25 cellular contexts compared by ENCODE assay signal in the genomic region with DNA sequence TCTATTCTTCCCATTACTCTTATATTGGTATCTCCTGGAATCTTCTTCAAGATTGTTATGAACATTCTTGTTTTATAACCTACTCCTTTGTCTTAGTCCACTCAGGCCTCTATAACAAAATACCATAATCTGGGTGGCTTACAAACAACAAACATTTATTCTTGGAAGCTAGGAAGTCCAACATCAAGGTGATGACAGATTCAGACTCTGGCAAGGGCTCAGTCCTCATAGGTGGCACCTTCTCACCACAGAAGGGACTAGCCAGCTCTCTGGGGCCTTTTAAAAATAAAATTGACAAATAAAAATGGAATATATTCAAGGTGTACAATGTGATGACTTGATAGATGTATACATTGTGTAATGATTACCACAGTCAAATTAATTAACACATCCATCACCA. TPM values are rescaled to one million over a fixed set of nuclear protein-coding genes. Genes with fewer than 3 reads are reported as not detected.
A peak's percentile ranks its signal among the peaks of the same experiment; 100 is the strongest.
DNase-seq lines count a peak whose midpoint lies in the region; ATAC-seq, FAIRE-seq and TF ChIP-seq lines count a peak whose summit lies in the region.
"Had no signal": no experiment of that assay in that cellular context is flagged by ENCODE, and none has a peak within 500 bp of the region (broad histone marks: within the 10 kb centered on the region; RNA-seq: fewer than 3 reads in every experiment).

No MANE protein-coding gene starts in this region.

- intact Hi-C loops in Right ventricle myocardium superior (cut with DNase I) (no loop called here), left ventricle myocardium inferior (cut with micrococcal nuclease) (no loop called here), left cardiac atrium (cut with DNase I) (no loop called here), right cardiac atrium (cut with DNase I) (no loop called here), breast epithelium (cut with DNase I; ENCODE audit: low total_unique reads) (no loop called here)

- DNase-seq in Right ventricle myocardium superior (no peak), left ventricle myocardium inferior (no peak), left cardiac atrium (no peak), right atrium auricular region (ENCODE audit: low spot score) (no peak), GM19239 (ENCODE audit: insufficient read length, low spot score) (no peak), right cardiac atrium (no peak), breast epithelium (ENCODE audit: low spot score in 2 of 2) (no peak)
- DNase-seq: AML-193; CD4-positive, alpha-beta memory T cell; CD4-positive, CD25-positive, alpha-beta regulatory T cell; CD8-positive, alpha-beta memory T cell; COR-L47; DMS 273 treated with DMSO at 0.1 percent for 48 hours; DMS153; DMS53; DMS79; DND-41; EL; GDM1 had no signal

- TF ChIP-seq CTCF in left ventricle myocardium inferior (IDR thresholded peaks at IDR 0.05; ENCODE audit: borderline replicate concordance) (no peak), right atrium auricular region (IDR thresholded peaks at IDR 0.05) (no peak), breast epithelium (IDR thresholded peaks at IDR 0.05) (no peak)

- TF ChIP-seq POLR2A in breast epithelium (IDR thresholded peaks at IDR 0.05): no peak

- H3K27me3 ChIP-seq in left ventricle myocardium inferior (ENCODE audit: low read depth) (no peaks in the 10 kb centered on the region), right atrium auricular region (no peaks in the 10 kb centered on the region), right cardiac atrium (ENCODE audit: control insufficient read depth, insufficient read depth) (no peaks in the 10 kb centered on the region), breast epithelium (no peaks in the 10 kb centered on the region)
- H3K27me3 ChIP-seq: BLaER1 treated with 17β-estradiol and CSF1 and Interleukin-3, amounts not matched to agents 10 nM and 100 nM had no signal

- FAIRE-seq in GM19239 (lab: Jason Lieb, UNC): peak; percentile 31
- FAIRE-seq: A549, GM12878, GM12892, GM18507 had no signal

- H3K4me3 ChIP-seq in left ventricle myocardium inferior: no peak overlapping the region
- no peak overlapping the region for H3K4me3 ChIP-seq in right atrium auricular region
- no peak overlapping the region for H3K4me3 ChIP-seq in right cardiac atrium (ENCODE audit: low read length)
- no peak overlapping the region for H3K4me3 ChIP-seq in breast epithelium
- H3K4me3 ChIP-seq: A549; BLaER1 treated with 17β-estradiol and CSF1 and Interleukin-3, amounts not matched to agents 10 nM and 100 nM; GM12878 had no signal

- H3K36me3 ChIP-seq in left ventricle myocardium inferior (peaks cover 61% of the 10 kb centered on the region), right atrium auricular region (peaks cover 5% of the 10 kb centered on the region), breast epithelium (no peaks in the 10 kb centered on the region)

- ATAC-seq in Right ventricle myocardium superior (ENCODE audit: poor library complexity): peak; percentile 80
- ATAC-seq in left cardiac atrium: peak; percentile 50 to 63
- ATAC-seq in right cardiac atrium: peak; percentile 32 to 55
- ATAC-seq: A549, GM12878 had no signal

- H3K4me1 ChIP-seq in left ventricle myocardium inferior (peaks cover 21% of the 10 kb centered on the region), right atrium auricular region (no peaks in the 10 kb centered on the region), right cardiac atrium (ENCODE audit: control insufficient read depth, insufficient read depth, low read length) (peaks cover 2% of the 10 kb centered on the region), breast epithelium (no peaks in the 10 kb centered on the region)
- H3K4me1 ChIP-seq: A549; BLaER1 treated with 17β-estradiol and CSF1 and Interleukin-3, amounts not matched to agents 10 nM and 100 nM had no signal

- H3K9me3 ChIP-seq in left ventricle myocardium inferior (replicated peaks) (peaks cover 6% of the 10 kb centered on the region), right atrium auricular region (no peaks in the 10 kb centered on the region), right cardiac atrium (ENCODE audit: control insufficient read depth, low read length) (no peaks in the 10 kb centered on the region), breast epithelium (no peaks in the 10 kb centered on the region)
- H3K9me3 ChIP-seq: A549 had no signal

- no peak overlapping the region for H3K27ac ChIP-seq in left ventricle myocardium inferior (replicated peaks)
- no peak overlapping the region for H3K27ac ChIP-seq in right atrium auricular region
- no peak overlapping the region for H3K27ac ChIP-seq in right cardiac atrium (ENCODE audit: low read length)
- no peak overlapping the region for H3K27ac ChIP-seq in breast epithelium
- H3K27ac ChIP-seq: 22Rv1; A549; BLaER1 treated with 17β-estradiol and CSF1 and Interleukin-3, amounts not matched to agents 10 nM and 100 nM had no signal

RNA-seq across cellular contexts. Expression of gene DNHD1, which starts 19.8 kb away (rescaled TPM):
- total RNA-seq in Right ventricle myocardium superior (4.2 TPM), left ventricle myocardium inferior (4.4 TPM), left cardiac atrium (1 to 10 TPM; 4.4 to 7.6 TPM), right atrium auricular region (1 to 10 TPM; 4.4 to 4.8 TPM), right cardiac atrium (10 to 100 TPM in 1 of 4 donors, 1 to 10 TPM in 3; 5.4 to 10.9 (median 7.0) TPM), breast epithelium (10 to 100 TPM; 12.3 to 21.6 (median 14.9) TPM)
- 5.8 TPM for polyA plus RNA-seq in right cardiac atrium

RNA-seq across cellular contexts. Expression of gene TIMM10B, which starts 35.6 kb away (rescaled TPM):
- total RNA-seq in Right ventricle myocardium superior (14.1 TPM), left ventricle myocardium inferior (17.9 TPM), left cardiac atrium (10 to 100 TPM; 19.9 to 33.0 TPM), right atrium auricular region (10 to 100 TPM; 19.8 to 22.6 TPM), right cardiac atrium (10 to 100 TPM; 21.5 to 28.9 (median 26.0) TPM), breast epithelium (10 to 100 TPM; 30.7 to 49.2 (median 39.3) TPM)
- 18.8 TPM for polyA plus RNA-seq in right cardiac atrium

RNA-seq across cellular contexts. Expression of gene ARFIP2, which starts 35.7 kb away (rescaled TPM):
- total RNA-seq in Right ventricle myocardium superior: 13.9 TPM
- total RNA-seq in left ventricle myocardium inferior: 16.1 TPM
- total RNA-seq in left cardiac atrium: 10 to 100 TPM; 18.6 to 32.6 TPM
- 10 to 100 TPM; 19.2 to 34.1 TPM for total RNA-seq in right atrium auricular region
- 10 to 100 TPM; 21.4 to 30.0 (median 23.8) TPM for total RNA-seq in right cardiac atrium
- polyA plus RNA-seq in right cardiac atrium: 21.6 TPM
- 100 to 1,000 TPM in 2 of 3 donors, 10 to 100 TPM in 1; 40.0 to 129 (median 121) TPM for total RNA-seq in breast epithelium

RNA-seq across cellular contexts. Expression of gene TRIM3, which starts 43.1 kb away (rescaled TPM):
- total RNA-seq in Right ventricle myocardium superior (11.4 TPM), left ventricle myocardium inferior (9.0 TPM), left cardiac atrium (10 to 100 TPM; 10.6 to 14.5 TPM), right atrium auricular region (10 to 100 TPM in 1 of 2 donors, 1 to 10 TPM in 1; 7.1 to 19.5 TPM), right cardiac atrium (10 to 100 TPM; 10.9 to 12.5 (median 12.2) TPM), breast epithelium (10 to 100 TPM; 21.6 to 43.9 (median 32.6) TPM)
- polyA plus RNA-seq in right cardiac atrium: 9.4 TPM
